12 cellular contexts compared by ENCODE assay signal in genomic region chr10:51073035-51073434, GRCh38. TPM values are rescaled to one million over a fixed set of nuclear protein-coding genes. Genes with fewer than 3 reads are reported as not detected.
DNase-seq lines count a peak whose midpoint lies in the region; ATAC-seq and TF ChIP-seq lines count a peak whose summit lies in the region.
"Had no signal": no experiment of that assay in that cellular context is flagged by ENCODE, and none has a peak within 500 bp of the region (broad histone marks: within the 10 kb centered on the region; RNA-seq: fewer than 3 reads in every experiment).

No MANE protein-coding gene starts in this region.

- no peaks in the 10 kb centered on the region for H3K36me3 Mint-ChIP-seq in Caco-2 (ENCODE audit: insufficient read depth, unreplicated experiment)
- H3K36me3 Mint-ChIP-seq: CD4-positive, alpha-beta memory T cell had no signal

- H3K27me3 ChIP-seq in Caco-2 (replicated peaks; ENCODE audit: control insufficient read depth, insufficient read depth, low read length) (peaks cover 8% of the 10 kb centered on the region), adipocyte (replicated peaks; ENCODE audit: control insufficient read depth, insufficient read depth, low read length) (no peaks in the 10 kb centered on the region), gastrocnemius medialis (no peaks in the 10 kb centered on the region)

- DNase-seq in Caco-2 (no peak), adipocyte (ENCODE audit: low read depth) (no peak), gastrocnemius medialis (no peak), GM19238 (ENCODE audit: insufficient read length, low spot score) (no peak), GM13976 (ENCODE audit: low spot score) (no peak), NCI-H526 treated with DMSO at 0.1 percent for 48 hours (lab: John Stamatoyannopoulos, UW) (no peak), OCI-M2 (lab: John Stamatoyannopoulos, UW; ENCODE audit: unreplicated experiment) (no peak)
- DNase-seq: CD4-positive, alpha-beta memory T cell; NCI-H1694 treated with DMSO at 0.1 percent for 48 hours; occipital lobe; T-helper 9 cell had no signal

- ATAC-seq in gastrocnemius medialis: no peak

- POLR2A ChIA-PET in Caco-2 (lab: Charles Lee): no interaction called here

- CTCF ChIA-PET in Caco-2 (lab: Charles Lee): no interaction called here

- H3K9me3 ChIP-seq in Caco-2 (no peaks in the 10 kb centered on the region), adipocyte (ENCODE audit: control insufficient read depth, low read length) (no peaks in the 10 kb centered on the region), gastrocnemius medialis (no peaks in the 10 kb centered on the region)

- peak overlapping the region in 3 of 4 donors; percentile 67 to 81 (median 73) for H3K27ac ChIP-seq in gastrocnemius medialis

- no peak for TF ChIP-seq POLR2A in gastrocnemius medialis (IDR thresholded peaks at IDR 0.05)

- H3K36me3 ChIP-seq in Caco-2 (ENCODE audit: control insufficient read depth, insufficient read depth, low read length): no peaks in the 10 kb centered on the region
- H3K36me3 ChIP-seq in adipocyte (ENCODE audit: control insufficient read depth, insufficient read depth, low read length, severe bottlenecking): no peaks in the 10 kb centered on the region
- no peaks in the 10 kb centered on the region for H3K36me3 ChIP-seq in gastrocnemius medialis

- H3K9me3 Mint-ChIP-seq in Caco-2 (ENCODE audit: unreplicated experiment): no peaks in the 10 kb centered on the region
- H3K9me3 Mint-ChIP-seq: CD4-positive, alpha-beta memory T cell had no signal

- in situ Hi-C loops in gastrocnemius medialis (cut with MboI; ENCODE audit: low sequenced_read_pairs in 4 of 4): loop anchor here in 3 of 4 donors (10.0 to 25.0 kb wide), 3 partner anchors 339 to 889 kb away; no protein-coding TSS in a partner anchor
- in situ Hi-C loops in GM13976 (cut with MboI; ENCODE audit: low sequenced_read_pairs, unreplicated experiment): no loop called here

- peak overlapping the region; percentile 84 for H3K4me3 Mint-ChIP-seq in Caco-2 (ENCODE audit: unreplicated experiment)

- no TSS peak for BruUV-seq in Caco-2 (replicated peaks; lab: Mats Ljungman, UMichigan)

- H3K4me1 ChIP-seq in Caco-2: peaks cover 5% of the 10 kb centered on the region
- peaks cover 16% of the 10 kb centered on the region for H3K4me1 ChIP-seq in adipocyte (ENCODE audit: control insufficient read depth, insufficient read depth, low read length)
- H3K4me1 ChIP-seq in gastrocnemius medialis: peaks cover 8 to 10% of the 10 kb centered on the region in 2 donors

- H3K9ac ChIP-seq in adipocyte (ENCODE audit: low read length): peak overlapping the region; percentile 85

- TF ChIP-seq CTCF in Caco-2 (IDR thresholded peaks at IDR 0.05; ENCODE audit: insufficient read depth in 1 of 2, low read depth in 1 of 2, low read length in 1 of 2, severe bottlenecking in 1 of 2, unreplicated experiment in 1 of 2): no peak
- no peak for TF ChIP-seq CTCF in gastrocnemius medialis (IDR thresholded peaks at IDR 0.05 in 4 of 5, conservative IDR thresholded peaks at IDR 0.05 in 1 of 5)
- no peak for TF ChIP-seq CTCF in GM13976 (IDR thresholded peaks at IDR 0.05; ENCODE audit: borderline replicate concordance, control extremely low read depth, extremely low read depth, insufficient read depth, missing control alignments)

- no peak overlapping the region for H3K27ac Mint-ChIP-seq in Caco-2 (ENCODE audit: unreplicated experiment)
- H3K27ac Mint-ChIP-seq: CD4-positive, alpha-beta memory T cell had no signal

- peaks cover 7% of the 10 kb centered on the region for H3K4me1 Mint-ChIP-seq in Caco-2 (ENCODE audit: low read depth, unreplicated experiment)

- intact Hi-C loops in Caco-2 (cut with micrococcal nuclease; ENCODE audit: unreplicated experiment): no loop called here
- intact Hi-C loops in gastrocnemius medialis (cut with DNase I; ENCODE audit: low total_unique reads): no loop called here

- peaks cover 35% of the 10 kb centered on the region for H3K27me3 Mint-ChIP-seq in Caco-2 (ENCODE audit: insufficient read depth, unreplicated experiment)

- H3K4me3 ChIP-seq in Caco-2 (ENCODE audit: low read depth, low read length) (no peak overlapping the region), adipocyte (ENCODE audit: low read length) (peak overlapping the region; percentile 99), iPS-11a (ENCODE audit: low read depth, low read length) (peak overlapping the region; percentile 82), gastrocnemius medialis (peak overlapping the region; percentile 67 to 89 (median 79))

RNA-seq across cellular contexts. Expression of gene PRKG1, which starts 1.3 kb away (rescaled TPM):
- 0.09 and 0.12 TPM in 2 replicates for total RNA-seq in Caco-2 (2022)
- 10 to 100 TPM; 10.4 to 39.4 (median 25.1) TPM for total RNA-seq in gastrocnemius medialis

Comparison
In these comparisons a context has a peak if more than half of its experiments do, and no peak if none do; other contexts are left out.
1. RNA of gene PRKG1, which starts 1.3 kb away (total RNA-seq): 10.4 to 39.4 TPM in gastrocnemius medialis; 0.09 to 0.12 TPM in Caco-2; every median in the first group is over 10 times any median in the second.